Comparison of ENCODE assay signal across 2 cellular contexts in the genomic region with DNA sequence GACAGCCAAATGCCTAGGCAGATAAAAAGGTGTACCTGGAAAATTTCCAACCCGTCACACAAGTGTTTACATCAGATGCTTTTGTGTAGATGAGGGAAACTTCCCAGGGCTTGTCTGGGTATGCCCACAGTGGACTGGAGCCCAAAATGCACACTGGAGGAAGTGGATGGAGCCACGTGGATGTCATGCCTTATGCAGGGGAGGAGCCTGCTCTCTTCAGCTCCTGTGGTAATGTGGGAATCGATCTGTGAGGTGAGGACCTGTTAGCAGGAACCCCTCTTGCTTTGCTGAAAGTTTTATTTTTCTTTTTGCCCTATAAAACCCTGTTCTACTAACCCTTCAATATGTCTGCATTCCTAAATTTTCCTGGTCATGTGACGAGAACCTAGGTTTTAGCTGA.
TF ChIP-seq lines count a peak whose summit lies in the region.

No MANE protein-coding gene starts in this region.

TF ChIP-seq in HepG2, 621 proteins besides CTCF, POLR2A, EP300 and RAD21:
- TF ChIP-seq PAF1 (CRISPR knock-in tag; IDR thresholded peaks at IDR 0.05) (peak; percentile 58; the same call in 1 of the 2 replicates), ZNF17 (CRISPR knock-in tag; IDR thresholded peaks at IDR 0.05) (no peak), TMF1 (CRISPR knock-in tag; IDR thresholded peaks at IDR 0.05; ENCODE audit: low read depth) (no peak), ZNF460 (CRISPR knock-in tag; IDR thresholded peaks at IDR 0.05; ENCODE audit: borderline replicate concordance) (no peak), HNF4G (IDR thresholded peaks at IDR 0.05; ENCODE audit: borderline replicate concordance, low read depth, low read length) (no peak), HNF4G (CRISPR knock-in tag; IDR thresholded peaks at IDR 0.05; ENCODE audit: borderline replicate concordance, low read depth) (no peak), ZNF839 (CRISPR knock-in tag; IDR thresholded peaks at IDR 0.05; ENCODE audit: borderline replicate concordance) (no peak), EHMT2 (IDR thresholded peaks at IDR 0.05; ENCODE audit: borderline replicate concordance, low read depth, low read length) (no peak), RBM22 (optimal IDR thresholded peaks at IDR 0.05; ENCODE audit: low read length) (peak; percentile 81), ZNF225 (CRISPR knock-in tag; IDR thresholded peaks at IDR 0.05) (no peak), ZNF577 (CRISPR knock-in tag; IDR thresholded peaks at IDR 0.05; ENCODE audit: borderline replicate concordance, low read depth) (no peak), JUND (CRISPR knock-in tag; IDR thresholded peaks at IDR 0.05) (no peak), HOXA9 (CRISPR knock-in tag; IDR thresholded peaks at IDR 0.05; ENCODE audit: borderline replicate concordance) (no peak)
- TF ChIP-seq, protein P1, sequence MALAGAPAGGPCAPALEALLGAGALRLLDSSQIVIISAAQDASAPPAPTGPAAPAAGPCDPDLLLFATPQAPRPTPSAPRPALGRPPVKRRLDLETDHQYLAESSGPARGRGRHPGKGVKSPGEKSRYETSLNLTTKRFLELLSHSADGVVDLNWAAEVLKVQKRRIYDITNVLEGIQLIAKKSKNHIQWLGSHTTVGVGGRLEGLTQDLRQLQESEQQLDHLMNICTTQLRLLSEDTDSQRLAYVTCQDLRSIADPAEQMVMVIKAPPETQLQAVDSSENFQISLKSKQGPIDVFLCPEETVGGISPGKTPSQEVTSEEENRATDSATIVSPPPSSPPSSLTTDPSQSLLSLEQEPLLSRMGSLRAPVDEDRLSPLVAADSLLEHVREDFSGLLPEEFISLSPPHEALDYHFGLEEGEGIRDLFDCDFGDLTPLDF (CRISPR knock-in tag; IDR thresholded peaks at IDR 0.05) = no peak
- TF ChIP-seq, protein P2, sequence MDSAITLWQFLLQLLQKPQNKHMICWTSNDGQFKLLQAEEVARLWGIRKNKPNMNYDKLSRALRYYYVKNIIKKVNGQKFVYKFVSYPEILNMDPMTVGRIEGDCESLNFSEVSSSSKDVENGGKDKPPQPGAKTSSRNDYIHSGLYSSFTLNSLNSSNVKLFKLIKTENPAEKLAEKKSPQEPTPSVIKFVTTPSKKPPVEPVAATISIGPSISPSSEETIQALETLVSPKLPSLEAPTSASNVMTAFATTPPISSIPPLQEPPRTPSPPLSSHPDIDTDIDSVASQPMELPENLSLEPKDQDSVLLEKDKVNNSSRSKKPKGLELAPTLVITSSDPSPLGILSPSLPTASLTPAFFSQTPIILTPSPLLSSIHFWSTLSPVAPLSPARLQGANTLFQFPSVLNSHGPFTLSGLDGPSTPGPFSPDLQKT (CRISPR knock-in tag; IDR thresholded peaks at IDR 0.05; ENCODE audit: borderline replicate concordance) = no peak
- TF ChIP-seq, protein P3, sequence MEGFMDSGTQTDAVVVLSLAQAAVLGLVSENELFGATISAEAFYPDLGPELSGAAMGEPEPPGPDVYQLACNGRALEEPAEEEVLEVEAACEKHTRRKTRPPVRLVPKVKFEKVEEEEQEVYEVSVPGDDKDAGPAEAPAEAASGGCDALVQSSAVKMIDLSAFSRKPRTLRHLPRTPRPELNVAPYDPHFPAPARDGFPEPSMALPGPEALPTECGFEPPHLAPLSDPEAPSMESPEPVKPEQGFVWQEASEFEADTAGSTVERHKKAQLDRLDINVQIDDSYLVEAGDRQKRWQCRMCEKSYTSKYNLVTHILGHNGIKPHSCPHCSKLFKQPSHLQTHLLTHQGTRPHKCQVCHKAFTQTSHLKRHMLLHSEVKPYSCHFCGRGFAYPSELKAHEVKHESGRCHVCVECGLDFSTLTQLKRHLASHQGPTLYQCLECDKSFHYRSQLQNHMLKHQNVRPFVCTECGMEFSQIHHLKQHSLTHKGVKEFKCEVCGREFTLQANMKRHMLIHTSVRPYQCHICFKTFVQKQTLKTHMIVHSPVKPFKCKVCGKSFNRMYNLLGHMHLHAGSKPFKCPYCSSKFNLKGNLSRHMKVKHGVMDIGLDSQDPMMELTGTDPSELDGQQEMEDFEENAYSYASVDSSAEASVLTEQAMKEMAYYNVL (CRISPR knock-in tag; IDR thresholded peaks at IDR 0.05; ENCODE audit: borderline replicate concordance) = no peak
TF ChIP-seq in HepG2: peak in this region for 2.

TF ChIP-seq in H1, 55 proteins besides CTCF, POLR2A, EP300 and RAD21:
- TF ChIP-seq POLR2AphosphoS5 (IDR thresholded peaks at IDR 0.05; ENCODE audit: low read depth, low read length) = peak; percentile 82; the same call in 1 of the 2 replicates
- TF ChIP-seq CREB1 (IDR thresholded peaks at IDR 0.05) = no peak
